4 cellular contexts compared by ENCODE assay signal in genomic region chr12:94802796-94803195, GRCh38.
"Had no signal": no experiment of that assay in that cellular context is flagged by ENCODE, and none has a peak within 500 bp of the region (broad histone marks: within the 10 kb centered on the region; RNA-seq: fewer than 3 reads in every experiment).

No MANE protein-coding gene starts in this region.

- H3K4me2 ChIP-seq: GM23338 had no signal

- H3K4me3 ChIP-seq: GM23338 had no signal

- H2AFZ ChIP-seq: GM23338 had no signal

- DNase-seq: H9, HCEC 1CT, IMR-90 had no signal

- ATAC-seq: GM23338 had no signal
